19 cellular contexts compared by ENCODE assay signal in genomic region chr20:62648318-62648995, GRCh38. TPM values are rescaled to one million over a fixed set of nuclear protein-coding genes. Genes with fewer than 3 reads are reported as not detected.
DNase-seq lines count a peak whose midpoint lies in the region; ATAC-seq and TF ChIP-seq lines count a peak whose summit lies in the region.
"Had no signal": no experiment of that assay in that cellular context is flagged by ENCODE, and none has a peak within 500 bp of the region (broad histone marks: within the 10 kb centered on the region; RNA-seq: fewer than 3 reads in every experiment).

No MANE protein-coding gene starts in this region.

- no peaks in the 10 kb centered on the region for H3K27me3 ChIP-seq in right atrium auricular region
- H3K27me3 ChIP-seq in Peyer's patch = no peaks in the 10 kb centered on the region
- no peaks in the 10 kb centered on the region for H3K27me3 ChIP-seq in uterus

- intact Hi-C loops in left ventricle myocardium superior (cut with micrococcal nuclease) (no loop called here), uterus (cut with DNase I; ENCODE audit: low total_unique reads) (no loop called here)

- no peaks in the 10 kb centered on the region for H3K36me3 Mint-ChIP-seq in naive thymus-derived CD8-positive, alpha-beta T cell
- H3K36me3 Mint-ChIP-seq: activated naive CD4-positive, alpha-beta T cell treated with anti-CD3 and anti-CD28 coated beads, Interleukin-2, amount 50 U/mL, for 72 hours; immature natural killer cell had no signal

- POLR2A ChIA-PET in naive thymus-derived CD8-positive, alpha-beta T cell (lab: Charles Lee) = no interaction called here

- TF ChIP-seq CTCF in right atrium auricular region (IDR thresholded peaks at IDR 0.05) (no peak), Peyer's patch (IDR thresholded peaks at IDR 0.05) (no peak), uterus (IDR thresholded peaks at IDR 0.05) (no peak)

- H3K4me1 ChIP-seq in right atrium auricular region (peaks cover 0 to 86% of the 10 kb centered on the region in 2 donors), Peyer's patch (peaks cover 9 to 73% (median 56%) of the 10 kb centered on the region in 4 donors), uterus (peaks cover 0 to 18% of the 10 kb centered on the region in 2 donors)

- ATAC-seq in left ventricle myocardium superior = no peak
- no peak for ATAC-seq in naive thymus-derived CD8-positive, alpha-beta T cell
- ATAC-seq in GM18867 (IDR thresholded peaks at IDR 0.05; ENCODE audit: unreplicated experiment) = no peak
- ATAC-seq: activated naive CD4-positive, alpha-beta T cell treated with anti-CD3 and anti-CD28 coated beads, Interleukin-2, amount 50 U/mL, for 72 hours; activated T-cell treated with anti-CD3 and anti-CD28 coated beads, Interleukin-2, amount 50 U/mL, for 4 hours; GM12878 had no signal

- H3K9me3 Mint-ChIP-seq in naive thymus-derived CD8-positive, alpha-beta T cell = no peaks in the 10 kb centered on the region
- H3K9me3 Mint-ChIP-seq: activated naive CD4-positive, alpha-beta T cell treated with anti-CD3 and anti-CD28 coated beads, Interleukin-2, amount 50 U/mL, for 72 hours; activated T-cell treated with anti-CD3 and anti-CD28 coated beads, Interleukin-2, amount 50 U/mL, for 4 hours; dendritic cell treated with granulocyte-macrophage colony-stimulating factor and Interleukin-4, amounts not matched to agents 40 ng/mL and 50 ng/mL, for 4 days; immature natural killer cell had no signal

- H3K36me3 ChIP-seq in right atrium auricular region (no peaks in the 10 kb centered on the region), Peyer's patch (no peaks in the 10 kb centered on the region), uterus (no peaks in the 10 kb centered on the region)
- H3K36me3 ChIP-seq: brain microvascular endothelial cell had no signal

- H3K9me3 ChIP-seq in right atrium auricular region = no peaks in the 10 kb centered on the region
- H3K9me3 ChIP-seq in Peyer's patch = no peaks in the 10 kb centered on the region
- no peaks in the 10 kb centered on the region for H3K9me3 ChIP-seq in uterus

- H3K4me3 Mint-ChIP-seq in naive thymus-derived CD8-positive, alpha-beta T cell = no peak overlapping the region
- H3K4me3 Mint-ChIP-seq: activated T-cell treated with anti-CD3 and anti-CD28 coated beads, Interleukin-2, amount 50 U/mL, for 4 hours; dendritic cell treated with granulocyte-macrophage colony-stimulating factor and Interleukin-4, amounts not matched to agents 40 ng/mL and 50 ng/mL, for 4 days; immature natural killer cell had no signal

- peaks cover 14 to 49% (median 32%) of the 10 kb centered on the region in 4 donors for H3K4me1 Mint-ChIP-seq in naive thymus-derived CD8-positive, alpha-beta T cell

- no peak for TF ChIP-seq POLR2A in Peyer's patch (IDR thresholded peaks at IDR 0.05)
- TF ChIP-seq POLR2A in uterus (IDR thresholded peaks at IDR 0.05) = no peak

- peak overlapping the region in 6 of 10 donors; percentile 22 to 90 (median 46) for H3K27ac Mint-ChIP-seq in naive thymus-derived CD8-positive, alpha-beta T cell
- H3K27ac Mint-ChIP-seq: dendritic cell treated with granulocyte-macrophage colony-stimulating factor and Interleukin-4, amounts not matched to agents 40 ng/mL and 50 ng/mL, for 4 days had no signal

- DNase-seq in right atrium auricular region (ENCODE audit: low spot score) (no peak), left ventricle myocardium superior (no peak), Peyer's patch (no peak), uterus (no peak), RPMI8226 (no peak), islet precursor cell (no peak)
- DNase-seq in naive thymus-derived CD8-positive, alpha-beta T cell = no peak
- DNase-seq: activated CD4-positive, alpha-beta T cell treated with anti-CD3 and anti-CD28 coated beads, Interleukin-2, amount 50 U/mL, for 1 hour; activated T-cell treated with anti-CD3 and anti-CD28 coated beads, Interleukin-2, amount 50 U/mL, for 4 hours; brain microvascular endothelial cell; immature natural killer cell; MV-4-11; NCI-H2081 treated with DMSO at 0.1 percent for 48 hours; NCI-H524 had no signal

- peaks cover 0 to 2% (median 0%) of the 10 kb centered on the region in 5 donors for H3K27me3 Mint-ChIP-seq in naive thymus-derived CD8-positive, alpha-beta T cell

- H3K27ac ChIP-seq in right atrium auricular region (peak overlapping the region; percentile 42 to 56), Peyer's patch (peak overlapping the region; percentile 11 to 95 (median 78)), uterus (peak overlapping the region; percentile 45 to 48)
- H3K27ac ChIP-seq: brain microvascular endothelial cell, SK-N-MC had no signal

- H3K4me3 ChIP-seq in right atrium auricular region (no peak overlapping the region), Peyer's patch (no peak overlapping the region), uterus (no peak overlapping the region)
- H3K4me3 ChIP-seq: GM12878, SK-N-MC had no signal

RNA-seq across cellular contexts. Expression of gene SLCO4A1, which starts 6.2 kb away (rescaled TPM):
- total RNA-seq in right atrium auricular region (10 to 100 TPM; 13.4 to 19.8 TPM), left ventricle myocardium superior (9.4 TPM), Peyer's patch (10 to 100 TPM in 3 of 4 donors, 1 to 10 TPM in 1; 6.7 to 42.9 (median 28.5) TPM), uterus (10 to 100 TPM in 3 of 4 donors, 1 to 10 TPM in 1; 1.8 to 51.2 (median 29.9) TPM)
- total RNA-seq in naive thymus-derived CD8-positive, alpha-beta T cell = 1 to 10 TPM; 1.4 TPM
- polyA plus RNA-seq in naive thymus-derived CD8-positive, alpha-beta T cell = under 1 TPM in 1 of 3 donors, not detected in 2; 0.93 TPM
